9 cellular contexts compared by ENCODE assay signal in genomic region chr18:10032331-10032979, GRCh38.
DNase-seq lines count a peak whose midpoint lies in the region; ATAC-seq and TF ChIP-seq lines count a peak whose summit lies in the region.
"Had no signal": no experiment of that assay in that cellular context is flagged by ENCODE, and none has a peak within 500 bp of the region (broad histone marks: within the 10 kb centered on the region; RNA-seq: fewer than 3 reads in every experiment).

No MANE protein-coding gene starts in this region.

- DNase-seq in activated gamma-delta T cell treated with Interleukin-2 at 50 U/mL for 16 hours, result peak; percentile 53
- no peak for DNase-seq in activated gamma-delta T cell (lab: John Stamatoyannopoulos, UW)
- peak; percentile 32 for DNase-seq in endothelial cell (ENCODE audit: low spot score)
- peak; percentile 17 for DNase-seq in natural killer cell
- DNase-seq in upper lobe of left lung, result peak in 1 of 2 donors; percentile 83
- DNase-seq in mucosa of gallbladder (ENCODE audit: low spot score), result no peak
- DNase-seq in NCI-H2227 (lab: John Stamatoyannopoulos, UW; ENCODE audit: unreplicated experiment), result no peak
- DNase-seq: NCI-H82 had no signal

- H3K27me3 Mint-ChIP-seq in endothelial cell (ENCODE audit: unreplicated experiment), result peaks cover 4% of the 10 kb centered on the region
- peaks cover 0 to 3% of the 10 kb centered on the region in 2 donors for H3K27me3 Mint-ChIP-seq in natural killer cell (ENCODE audit: low read depth in 2 of 2)

- peaks cover 3% of the 10 kb centered on the region for H3K4me1 Mint-ChIP-seq in endothelial cell (ENCODE audit: unreplicated experiment)
- H3K4me1 Mint-ChIP-seq in natural killer cell, result peaks cover 6% of the 10 kb centered on the region in 2 donors

- H3K36me3 Mint-ChIP-seq in endothelial cell (ENCODE audit: low read depth, unreplicated experiment) (no peaks in the 10 kb centered on the region), natural killer cell (no peaks in the 10 kb centered on the region)

- 26 to 27% methylated on average over 15 to 36 of the region's 45 CpGs for WGBS in upper lobe of left lung, 2 donors

- no peak for TF ChIP-seq EP300 in upper lobe of left lung (IDR thresholded peaks at IDR 0.05)

- H3K4me3 ChIP-seq in upper lobe of left lung, result peak overlapping the region in 3 of 4 donors; percentile 21 to 44 (median 26)

- H3K9me3 ChIP-seq in upper lobe of left lung, result no peaks in the 10 kb centered on the region

- TF ChIP-seq POLR2A in upper lobe of left lung (IDR thresholded peaks at IDR 0.05), result no peak

- no peaks in the 10 kb centered on the region for H3K27me3 ChIP-seq in upper lobe of left lung

- H3K9me3 Mint-ChIP-seq in endothelial cell (ENCODE audit: unreplicated experiment) (no peaks in the 10 kb centered on the region), natural killer cell (no peaks in the 10 kb centered on the region)

- TF ChIP-seq CTCF in endothelial cell (IDR thresholded peaks at IDR 0.05; ENCODE audit: unreplicated experiment) (no peak), natural killer cell (IDR thresholded peaks at IDR 0.05) (no peak), upper lobe of left lung (IDR thresholded peaks at IDR 0.05) (peak in 4 of 6 experiments; percentile 38 to 61 (median 42))

- intact Hi-C loops in natural killer cell (cut with micrococcal nuclease), result no loop called here

- peak; percentile 60 to 87 (median 65) for ATAC-seq in natural killer cell
- peak in 1 of 2 donors; percentile 46 for ATAC-seq in upper lobe of left lung (ENCODE audit: low FRiP score in 2 of 2)
- ATAC-seq in HG02623 (IDR thresholded peaks at IDR 0.05; ENCODE audit: unreplicated experiment), result no peak

- no peaks in the 10 kb centered on the region for H3K36me3 ChIP-seq in upper lobe of left lung

- H3K4me3 Mint-ChIP-seq in endothelial cell (ENCODE audit: unreplicated experiment), result no peak overlapping the region
- peak overlapping the region; percentile 79 for H3K4me3 Mint-ChIP-seq in natural killer cell

- H3K27ac Mint-ChIP-seq in endothelial cell (ENCODE audit: unreplicated experiment) (no peak overlapping the region), natural killer cell (peak overlapping the region in 1 of 2 donors; percentile 58)

- peaks cover 11 to 29% (median 20%) of the 10 kb centered on the region in 4 donors for H3K4me1 ChIP-seq in upper lobe of left lung

- H3K27ac ChIP-seq in upper lobe of left lung, result peak overlapping the region; percentile 7 to 81 (median 58)

Comparison
In these comparisons a context has a peak if more than half of its experiments do, and no peak if none do; other contexts are left out.
1. DNase-seq: peak in activated gamma-delta T cell treated with Interleukin-2 at 50 U/mL for 16 hours (single experiment), endothelial cell (single experiment) and natural killer cell (single experiment); none in activated gamma-delta T cell (single experiment), mucosa of gallbladder (single experiment) and NCI-H2227 (single experiment).
2. CTCF ChIP-seq: peak in upper lobe of left lung (4 of 6); none in endothelial cell (single experiment) and natural killer cell (single experiment).